ENCODE assay signal across 8 cellular contexts in the genomic region with DNA sequence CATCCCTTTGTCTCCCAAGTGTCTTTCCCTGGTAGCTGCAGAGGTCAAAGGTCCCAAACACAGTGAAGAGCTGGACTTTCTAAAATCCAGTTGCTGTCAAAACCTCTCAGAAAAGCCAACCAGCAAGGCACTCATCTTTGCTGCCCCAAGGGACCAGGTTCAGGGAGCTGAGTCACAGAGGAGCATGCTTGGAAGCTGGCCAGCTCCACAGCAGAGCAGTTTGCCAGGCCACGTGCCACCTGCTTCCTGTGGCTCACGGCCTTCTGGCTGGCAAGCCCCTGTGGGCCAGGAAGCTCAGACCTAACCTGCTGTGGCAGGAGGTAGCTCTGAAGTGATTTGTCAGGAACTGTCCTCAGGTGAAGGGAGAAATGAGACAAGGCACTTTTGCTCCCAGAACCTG.
DNase-seq lines count a peak whose midpoint lies in the region; ATAC-seq lines count a peak whose summit lies in the region.

No MANE protein-coding gene starts in this region.

- DNase-seq in HCEC 1CT (peak; percentile 68), NCI-H69 (lab: John Stamatoyannopoulos, UW) (peak; percentile 97), fibroblast of the conjunctiva (ENCODE audit: low read depth) (peak; percentile 75), Ammon's horn (ENCODE audit: low spot score) (no peak)
- DNase-seq in activated T-helper 9 cell treated with anti-CD3 and anti-CD28 coated beads, Interleukin-2, amount 50 U/mL, for 16 hours (ENCODE audit: low read depth), result peak; percentile 45

- no peak for ATAC-seq in GM18511 (IDR thresholded peaks at IDR 0.05; ENCODE audit: unreplicated experiment)
- no peak for ATAC-seq in GM21360 (IDR thresholded peaks at IDR 0.05; ENCODE audit: unreplicated experiment)

- H3K4me3 ChIP-seq in skin epidermis, result no peak overlapping the region

- peak overlapping the region in 11 of 21 experiments; percentile 2 to 67 (median 27) for H3K27ac ChIP-seq in skin epidermis
